26 cellular contexts compared by ENCODE assay signal in genomic region chr2:16113568-16114549, GRCh38.
A peak's percentile ranks its signal among the peaks of the same experiment; 100 is the strongest.
DNase-seq lines count a peak whose midpoint lies in the region; ATAC-seq, FAIRE-seq and TF ChIP-seq lines count a peak whose summit lies in the region.
"Had no signal": no experiment of that assay in that cellular context is flagged by ENCODE, and none has a peak within 500 bp of the region (broad histone marks: within the 10 kb centered on the region; RNA-seq: fewer than 3 reads in every experiment).

No MANE protein-coding gene starts in this region.

- no peak overlapping the region for H3K4me3 ChIP-seq in HepG2 (replicated peaks in 1 of 3; ENCODE audit: insufficient read depth in 1 of 3, low read depth in 2 of 3, low read length in 3 of 3)
- H3K4me3 ChIP-seq: GM23338, SK-N-MC had no signal

- no peaks in the 10 kb centered on the region for H3K27me3 Mint-ChIP-seq in H9 (ENCODE audit: low read depth)
- H3K27me3 Mint-ChIP-seq: CD4-positive, alpha-beta memory T cell had no signal

- H3K27ac Mint-ChIP-seq in H9 = no peak overlapping the region
- H3K27ac Mint-ChIP-seq: CD4-positive, alpha-beta memory T cell; GM23338 had no signal

- H3K79me2 ChIP-seq in H9 (ENCODE audit: insufficient read depth, low read length) = no peaks in the 10 kb centered on the region
- H3K79me2 ChIP-seq in HepG2 (ENCODE audit: insufficient read depth, low read length) = no peaks in the 10 kb centered on the region

- no peaks in the 10 kb centered on the region for H3K79me1 ChIP-seq in H9 (ENCODE audit: insufficient read depth, low read depth, low read length, poor library complexity, severe bottlenecking)

- no peak overlapping the region for H3K23ac ChIP-seq in H9 (ENCODE audit: insufficient read length, low read depth, low read length)

- H4K5ac ChIP-seq in H9 (ENCODE audit: insufficient read length, low read depth, low read length) = no peak overlapping the region

- H3K9me3 ChIP-seq in H9 (ENCODE audit: control insufficient read depth, low read depth, low read length) (no peaks in the 10 kb centered on the region), HepG2 (ENCODE audit: low read length) (no peaks in the 10 kb centered on the region)

- H2AFZ ChIP-seq in H9 (ENCODE audit: low read length) = no peak overlapping the region
- H2AFZ ChIP-seq in HepG2 (ENCODE audit: low read length) = no peak overlapping the region

- H3K14ac ChIP-seq in H9 (ENCODE audit: insufficient read depth, low read length) = no peak overlapping the region

- no peak overlapping the region for H2BK120ac ChIP-seq in H9 (ENCODE audit: low read depth, low read length, poor library complexity, severe bottlenecking)

- peak; percentile 35 for ATAC-seq in HepG2
- no peak for ATAC-seq in GM21737 (IDR thresholded peaks at IDR 0.05; ENCODE audit: unreplicated experiment)

- no peaks in the 10 kb centered on the region for H3K27me3 ChIP-seq in H9 (ENCODE audit: insufficient read depth, low read length)
- peaks cover 0 to 4% of the 10 kb centered on the region in 2 experiments; a peak in 1 of 5 replicates for H3K27me3 ChIP-seq in HepG2 (ENCODE audit: control insufficient read depth in 1 of 2, insufficient read depth in 2 of 2, low read length in 2 of 2)

- DNase-seq in H9 (no peak), SK-N-DZ (ENCODE audit: low spot score) (peak; percentile 100), HepG2 (ENCODE audit: low spot score) (no peak), urothelium cell line (ENCODE audit: low spot score) (no peak), NCI-H446 treated with DMSO at 0.1 percent for 48 hours (lab: John Stamatoyannopoulos, UW) (no peak), NOMO-1 treated with DMSO at 0.1 percent for 48 hours (lab: John Stamatoyannopoulos, UW; ENCODE audit: unreplicated experiment) (no peak)
- DNase-seq: AML-193; C1 segment of cervical spinal cord; CD4-positive, alpha-beta memory T cell; COR-L47; DMS53; HCEC 1CT; Karpas-422; NCI-H1092; NCI-H1436; NCI-H187; NCI-H2107; NCI-H446; NCI-H526 treated with DMSO at 0.1 percent for 48 hours; RPMI8226; SHP77 had no signal

- no peak overlapping the region for H4K91ac ChIP-seq in H9 (ENCODE audit: insufficient read length, low read depth, low read length)

- H3K4me1 ChIP-seq in H9 (ENCODE audit: insufficient read depth, low read length) (no peaks in the 10 kb centered on the region), HepG2 (ENCODE audit: insufficient read depth, low read length) (peaks cover 24% of the 10 kb centered on the region)

- peak overlapping the region; percentile 17 for H3K18ac ChIP-seq in H9 (ENCODE audit: insufficient read length, low read depth, low read length)

- no peak for TF ChIP-seq POLR2A in HepG2 (IDR thresholded peaks at IDR 0.05; ENCODE audit: insufficient read depth in 1 of 2, low read depth in 2 of 2, low read length in 2 of 2)

- no peaks in the 10 kb centered on the region for H3K36me3 Mint-ChIP-seq in H9 (ENCODE audit: insufficient read depth in 1 of 3, low read depth in 3 of 3)
- H3K36me3 Mint-ChIP-seq: CD4-positive, alpha-beta memory T cell had no signal

- in situ Hi-C loops in HepG2 (cut with HindIII; ENCODE audit: extremely low pct_ligation_motif_present, low pct_unique_long_range_greater_than_20kb) = no loop called here

- H2BK20ac ChIP-seq in H9 (ENCODE audit: low read depth, low read length, poor library complexity, severe bottlenecking) = no peak overlapping the region

- H3K4me3 Mint-ChIP-seq in H9 = no peak overlapping the region
- H3K4me3 Mint-ChIP-seq: CD4-positive, alpha-beta memory T cell; GM23338 had no signal

- TF ChIP-seq CTCF in H9 (conservative IDR thresholded peaks at IDR 0.05) (no peak), HepG2 (CRISPR knock-in tag; IDR thresholded peaks at IDR 0.05) (no peak)

- POLR2A ChIA-PET in HepG2 (lab: Yijun Ruan, JAX) = interaction anchor here (1.2 to 1.4 kb wide), 2 partner anchors 10 to 45 kb away, joined by 5 to 8 read pairs; no protein-coding TSS in a partner anchor

- no peak overlapping the region for H3K56ac ChIP-seq in H9 (ENCODE audit: insufficient read length, low read depth, low read length)

- intact Hi-C loops in HepG2 (cut with micrococcal nuclease; ENCODE audit: unreplicated experiment) = no loop called here

- H4K20me1 ChIP-seq in H9 (ENCODE audit: control insufficient read depth, insufficient read depth, insufficient read length) (no peaks in the 10 kb centered on the region), HepG2 (ENCODE audit: insufficient read depth, low read length) (no peaks in the 10 kb centered on the region)

- H3K36me3 ChIP-seq in HepG2 (replicated peaks in 1 of 2; ENCODE audit: control insufficient read depth in 1 of 2, insufficient read depth in 2 of 2, low read length in 2 of 2) = no peaks in the 10 kb centered on the region

- no peak overlapping the region for H3K4ac ChIP-seq in H9 (ENCODE audit: low read depth, low read length)

- H3T11ph ChIP-seq in H9 (ENCODE audit: low read length) = no peak overlapping the region

- TF ChIP-seq EP300 in HepG2 (IDR thresholded peaks at IDR 0.05; ENCODE audit: low read depth in 2 of 2, low read length in 2 of 2) (no peak), HepG2 (CRISPR knock-in tag; IDR thresholded peaks at IDR 0.05; ENCODE audit: borderline replicate concordance) (no peak)

- no peak overlapping the region for H4K8ac ChIP-seq in H9 (replicated peaks; ENCODE audit: insufficient read length, low read depth, low read length)

- H2BK5ac ChIP-seq in H9 (ENCODE audit: insufficient read length, low read length) = no peak overlapping the region

- H3K4me2 ChIP-seq in H9 (ENCODE audit: insufficient read depth, insufficient read length, low read length) = no peak overlapping the region
- no peak overlapping the region for H3K4me2 ChIP-seq in HepG2 (ENCODE audit: low read depth, low read length)
- H3K4me2 ChIP-seq: GM23338 had no signal

- no peak overlapping the region for H2BK15ac ChIP-seq in H9 (ENCODE audit: low read depth, low read length)

- no peak overlapping the region for H2BK12ac ChIP-seq in H9 (ENCODE audit: insufficient read length, low read depth, low read length)

- no peak overlapping the region for H2AK5ac ChIP-seq in H9 (ENCODE audit: insufficient read length, low read length)

- H3K4me1 Mint-ChIP-seq in H9 = peaks cover 18 to 30% of the 10 kb centered on the region in 2 experiments
- H3K4me1 Mint-ChIP-seq: CD4-positive, alpha-beta memory T cell had no signal

- FAIRE-seq in HepG2 (lab: Jason Lieb, UNC) (peak; percentile 87), urothelium cell line (lab: Jason Lieb, UNC) (peak; percentile 99)
- FAIRE-seq: A204.1, GM18507 had no signal

- no CpG with 5 or more reads among the region's 16 CpGs for WGBS in H9 (ENCODE audit: extremely low coverage, insufficient read length, low lambda C conversion rate)
- WGBS in HepG2 (ENCODE audit: low lambda C conversion rate) = 50% methylated on average over 13 of the region's 16 CpGs

- H3K23me2 ChIP-seq in H9 (ENCODE audit: insufficient read length, low read depth, low read length, poor library complexity, severe bottlenecking) = no peaks in the 10 kb centered on the region

- CTCF ChIA-PET in HepG2 (lab: Yijun Ruan, JAX; ENCODE audit: low intra/inter-chr PET ratio, low total read pairs) = no interaction called here

- no peak overlapping the region for H3K9ac ChIP-seq in H9 (ENCODE audit: extremely low read depth, insufficient read length, low read length)
- no peak overlapping the region for H3K9ac ChIP-seq in HepG2 (ENCODE audit: insufficient read depth, low read depth, low read length)

- H3K27ac ChIP-seq in H9 (ENCODE audit: insufficient read length, low read depth, low read length) (no peak overlapping the region), HepG2 (ENCODE audit: extremely low read length, insufficient read depth, low read length) (no peak overlapping the region)
- H3K27ac ChIP-seq: SK-N-MC had no signal

- BruUV-seq in HepG2 (replicated peaks; lab: Mats Ljungman, UMichigan) = no TSS peak

- H3K9me3 Mint-ChIP-seq in H9 = no peaks in the 10 kb centered on the region
- H3K9me3 Mint-ChIP-seq: CD4-positive, alpha-beta memory T cell; GM23338 had no signal

- no peak for TF ChIP-seq RAD21 in HepG2 (CRISPR knock-in tag; IDR thresholded peaks at IDR 0.05)

TF ChIP-seq in HepG2, 621 proteins besides CTCF, POLR2A, EP300 and RAD21 (continues in another document):
- no peak for TF ChIP-seq ZMYM4 (CRISPR knock-in tag; IDR thresholded peaks at IDR 0.05)
- TF ChIP-seq, protein P1, sequence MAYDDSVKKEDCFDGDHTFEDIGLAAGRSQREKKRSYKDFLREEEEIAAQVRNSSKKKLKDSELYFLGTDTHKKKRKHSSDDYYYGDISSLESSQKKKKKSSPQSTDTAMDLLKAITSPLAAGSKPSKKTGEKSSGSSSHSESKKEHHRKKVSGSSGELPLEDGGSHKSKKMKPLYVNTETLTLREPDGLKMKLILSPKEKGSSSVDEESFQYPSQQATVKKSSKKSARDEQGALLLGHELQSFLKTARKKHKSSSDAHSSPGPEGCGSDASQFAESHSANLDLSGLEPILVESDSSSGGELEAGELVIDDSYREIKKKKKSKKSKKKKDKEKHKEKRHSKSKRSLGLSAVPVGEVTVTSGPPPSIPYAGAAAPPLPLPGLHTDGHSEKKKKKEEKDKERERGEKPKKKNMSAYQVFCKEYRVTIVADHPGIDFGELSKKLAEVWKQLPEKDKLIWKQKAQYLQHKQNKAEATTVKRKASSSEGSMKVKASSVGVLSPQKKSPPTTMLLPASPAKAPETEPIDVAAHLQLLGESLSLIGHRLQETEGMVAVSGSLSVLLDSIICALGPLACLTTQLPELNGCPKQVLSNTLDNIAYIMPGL (CRISPR knock-in tag; IDR thresholded peaks at IDR 0.05; ENCODE audit: borderline replicate concordance in 1 of 2, low read depth in 1 of 2) = no peak
- TF ChIP-seq MIER3 (CRISPR knock-in tag; IDR thresholded peaks at IDR 0.05; ENCODE audit: borderline replicate concordance) = no peak
- TF ChIP-seq, protein P2, sequence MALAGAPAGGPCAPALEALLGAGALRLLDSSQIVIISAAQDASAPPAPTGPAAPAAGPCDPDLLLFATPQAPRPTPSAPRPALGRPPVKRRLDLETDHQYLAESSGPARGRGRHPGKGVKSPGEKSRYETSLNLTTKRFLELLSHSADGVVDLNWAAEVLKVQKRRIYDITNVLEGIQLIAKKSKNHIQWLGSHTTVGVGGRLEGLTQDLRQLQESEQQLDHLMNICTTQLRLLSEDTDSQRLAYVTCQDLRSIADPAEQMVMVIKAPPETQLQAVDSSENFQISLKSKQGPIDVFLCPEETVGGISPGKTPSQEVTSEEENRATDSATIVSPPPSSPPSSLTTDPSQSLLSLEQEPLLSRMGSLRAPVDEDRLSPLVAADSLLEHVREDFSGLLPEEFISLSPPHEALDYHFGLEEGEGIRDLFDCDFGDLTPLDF (CRISPR knock-in tag; IDR thresholded peaks at IDR 0.05) = no peak
- TF ChIP-seq, protein P3, sequence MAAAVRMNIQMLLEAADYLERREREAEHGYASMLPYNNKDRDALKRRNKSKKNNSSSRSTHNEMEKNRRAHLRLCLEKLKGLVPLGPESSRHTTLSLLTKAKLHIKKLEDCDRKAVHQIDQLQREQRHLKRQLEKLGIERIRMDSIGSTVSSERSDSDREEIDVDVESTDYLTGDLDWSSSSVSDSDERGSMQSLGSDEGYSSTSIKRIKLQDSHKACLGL (CRISPR knock-in tag; IDR thresholded peaks at IDR 0.05) = 0 out of 2 replicates have a peak, but pooled peaks have one; percentile 36
- TF ChIP-seq ZNF251 (CRISPR knock-in tag; IDR thresholded peaks at IDR 0.05) = no peak
- TF ChIP-seq IKZF1 (IDR thresholded peaks at IDR 0.05) = 0 out of 2 replicates have a peak, but pooled peaks have one; percentile 31
- no peak for TF ChIP-seq KLF13 (CRISPR knock-in tag; IDR thresholded peaks at IDR 0.05)
